In genomic region chr5:148383564-148384388, GRCh38 we compare ENCODE assay signal across 1 cellular context.
TF ChIP-seq lines count a peak whose summit lies in the region.

Gene FBXO38, plus strand, starts transcription at chr5:148383958. Its CDS starts 10,819 bp downstream, at chr5:148394777.

TF ChIP-seq in SK-N-SH, 30 proteins besides CTCF, POLR2A, EP300 and RAD21 (continued from another document):
- TF ChIP-seq REST (IDR thresholded peaks at IDR 0.05; ENCODE audit: low read depth, low read length) (peak; percentile 28; the same call in 1 of the 2 replicates), RXRA (IDR thresholded peaks at IDR 0.05; ENCODE audit: borderline replicate concordance, low read depth) (no peak), RCOR1 (IDR thresholded peaks at IDR 0.05; ENCODE audit: low read length) (no peak), TEAD4 (IDR thresholded peaks at IDR 0.05; ENCODE audit: borderline replicate concordance, insufficient read depth) (peak; percentile 32; the same call in 1 of the 2 replicates), TCF12 (IDR thresholded peaks at IDR 0.05) (0 out of 2 replicates have a peak, but pooled peaks have one; percentile 31), MAX (IDR thresholded peaks at IDR 0.05; ENCODE audit: low read depth) (peak; percentile 83; the same call in 1 of the 2 replicates), EZH2phosphoT487 (IDR thresholded peaks at IDR 0.05; ENCODE audit: borderline replicate concordance, low read depth) (no peak), SMC3 (IDR thresholded peaks at IDR 0.05; ENCODE audit: low read depth, low read length) (no peak), CHD2 (IDR thresholded peaks at IDR 0.05; ENCODE audit: low read length, partially characterized antibody) (peak; percentile 52), POLR2AphosphoS5 (IDR thresholded peaks at IDR 0.05; ENCODE audit: low read depth, low read length) (peak; percentile 88), NFIC (IDR thresholded peaks at IDR 0.05; ENCODE audit: borderline replicate concordance) (no peak), MEF2A (IDR thresholded peaks at IDR 0.05; ENCODE audit: borderline replicate concordance, low read depth) (no peak)
